Comparison of ENCODE assay signal across 23 cellular contexts in the genomic region with DNA sequence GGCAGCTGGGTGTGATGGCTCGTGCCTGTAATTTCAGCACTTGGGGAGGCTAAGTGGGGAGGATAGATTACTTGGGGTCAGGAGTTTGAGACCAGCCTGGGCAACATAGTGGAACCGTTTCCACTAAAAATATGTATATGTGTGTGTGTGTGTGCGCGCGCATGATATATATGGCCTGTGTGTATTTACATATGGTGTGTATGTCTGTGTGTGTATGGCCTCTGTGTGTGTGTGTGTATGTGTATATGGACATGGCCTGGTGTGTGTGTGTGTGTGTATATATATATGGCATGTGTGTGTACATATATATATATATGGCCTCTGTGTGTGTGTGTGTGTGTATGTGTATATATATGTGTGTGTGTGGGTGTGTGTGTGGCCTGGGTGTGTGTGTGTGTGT.
"Had no signal": no experiment of that assay in that cellular context is flagged by ENCODE, and none has a peak within 500 bp of the region (broad histone marks: within the 10 kb centered on the region; RNA-seq: fewer than 3 reads in every experiment).

No MANE protein-coding gene starts in this region.

- H3K4me1 ChIP-seq: SJSA1 had no signal

- H3K27ac ChIP-seq: HL-60, SJSA1, SK-N-MC had no signal

- H3K36me3 ChIP-seq: MG63, SJSA1 had no signal

- DNase-seq: Karpas-422, KG1, MG63, NCI-H1092, NCI-H1105 treated with DMSO at 0.1 percent for 48 hours, NCI-H1436, NCI-H187, NCI-H2029, NCI-H2081 treated with DMSO at 0.1 percent for 48 hours, NCI-H2171, NCI-H226, NCI-H446, NCI-H510A, NCI-H524 treated with DMSO at 0.1 percent for 48 hours, NCI-H69, NCI-H774, Right ventricle myocardium superior, RPMI8226, SIG-M5 had no signal

- FAIRE-seq: RCC 7860 had no signal

- H3K4me3 ChIP-seq: MG63, SJSA1, SK-N-MC had no signal

- H3K9me3 ChIP-seq: MG63, SJSA1 had no signal

- H3K27me3 ChIP-seq: MG63, SJSA1 had no signal
